In the genomic region with DNA sequence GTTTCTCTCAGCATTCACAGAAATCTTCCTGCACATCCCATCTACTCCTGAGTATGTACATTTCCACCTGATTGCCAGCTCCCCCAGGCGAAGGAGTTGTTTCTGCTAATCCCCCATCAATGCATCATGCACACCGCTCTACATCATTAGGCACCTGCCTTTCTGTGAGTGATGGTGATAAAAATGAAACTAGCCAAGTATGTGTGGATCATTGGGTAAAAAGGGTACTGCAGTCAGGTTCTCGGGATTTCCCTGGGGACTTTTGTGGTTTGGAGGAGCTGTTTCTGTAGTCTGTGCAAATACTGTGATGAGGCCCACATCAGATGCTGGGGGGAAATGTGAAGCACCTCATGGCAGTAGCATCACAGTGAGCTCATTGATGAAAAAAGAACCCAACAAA, we compare ENCODE assay signal across 9 cellular contexts. TPM values are rescaled to one million over a fixed set of nuclear protein-coding genes. Genes with fewer than 3 reads are reported as not detected.
A peak's percentile ranks its signal among the peaks of the same experiment; 100 is the strongest.
DNase-seq lines count a peak whose midpoint lies in the region; ATAC-seq and TF ChIP-seq lines count a peak whose summit lies in the region.
"Had no signal": no experiment of that assay in that cellular context is flagged by ENCODE, and none has a peak within 500 bp of the region (broad histone marks: within the 10 kb centered on the region; RNA-seq: fewer than 3 reads in every experiment).

No MANE protein-coding gene starts in this region.

- H3K4me2 ChIP-seq in Karpas-422 (ENCODE audit: low read depth, low read length, poor library complexity, severe bottlenecking), result no peak overlapping the region

- DNase-seq in GM06990 (ENCODE audit: extremely low read depth, insufficient read length), result peak; percentile 76
- peak; percentile 63 for DNase-seq in NAMALWA (ENCODE audit: low spot score)
- peak; percentile 43 for DNase-seq in activated T-cell treated with anti-CD3 and anti-CD28 coated beads, Interleukin-2, amount 50 U/mL, for 1 hour
- DNase-seq in stimulated activated CD4-positive, alpha-beta T cell treated with anti-CD3 and anti-CD28 coated beads, Interleukin-2, amount 100 ng/mL, for 4 hours (ENCODE audit: low read depth), result peak; percentile 68
- DNase-seq in Karpas-422, result no peak
- no peak for DNase-seq in cardiac septum (ENCODE audit: low spot score)
- no peak for DNase-seq in breast epithelium (ENCODE audit: low spot score in 2 of 2)

- H3K4me1 ChIP-seq in Karpas-422 (ENCODE audit: low read length) (no peaks in the 10 kb centered on the region), breast epithelium (no peaks in the 10 kb centered on the region)

- no peak overlapping the region for H3K27ac ChIP-seq in Karpas-422 (ENCODE audit: low read length)
- no peak overlapping the region for H3K27ac ChIP-seq in breast epithelium
- H3K27ac ChIP-seq: epithelial cell of prostate had no signal

- H3K4me3 ChIP-seq in GM06990 (replicated peaks; ENCODE audit: low read depth, low read length) (no peak overlapping the region), Karpas-422 (ENCODE audit: low read length) (no peak overlapping the region), breast epithelium (no peak overlapping the region)

- no peak for TF ChIP-seq CTCF in GM06990 (IDR thresholded peaks at IDR 0.05; ENCODE audit: insufficient read depth, low read length, poor library complexity, severe bottlenecking)
- TF ChIP-seq CTCF in breast epithelium (IDR thresholded peaks at IDR 0.05), result no peak

- H3K9ac ChIP-seq in Karpas-422 (ENCODE audit: low read length), result no peak overlapping the region

- H3K27me3 ChIP-seq in GM06990 (replicated peaks; ENCODE audit: control insufficient read depth, insufficient read depth, low read length), result no peaks in the 10 kb centered on the region
- 0 out of 2 replicates have a peak, but pooled peaks cover 2% of the 10 kb centered on the region for H3K27me3 ChIP-seq in Karpas-422 (ENCODE audit: low read length)
- H3K27me3 ChIP-seq in breast epithelium, result no peaks in the 10 kb centered on the region

- H3K9me2 ChIP-seq in Karpas-422 (replicated peaks; ENCODE audit: insufficient read depth, low read length), result no peaks in the 10 kb centered on the region

- no peak overlapping the region for H2AFZ ChIP-seq in Karpas-422 (ENCODE audit: low read length)

- H3K36me3 ChIP-seq in GM06990 (ENCODE audit: control insufficient read depth, insufficient read depth, low read length), result no peaks in the 10 kb centered on the region
- H3K36me3 ChIP-seq in Karpas-422 (ENCODE audit: insufficient read depth, low read length), result no peaks in the 10 kb centered on the region
- no peaks in the 10 kb centered on the region for H3K36me3 ChIP-seq in breast epithelium

- H4K20me1 ChIP-seq in Karpas-422 (ENCODE audit: insufficient read depth, low read depth, low read length), result no peaks in the 10 kb centered on the region

- intact Hi-C loops in cardiac septum (cut with DNase I), result no loop called here
- intact Hi-C loops in breast epithelium (cut with DNase I; ENCODE audit: low total_unique reads), result no loop called here

- H3K9me3 ChIP-seq in Karpas-422 (ENCODE audit: low read length), result no peaks in the 10 kb centered on the region
- no peaks in the 10 kb centered on the region for H3K9me3 ChIP-seq in breast epithelium

- TF ChIP-seq POLR2A in breast epithelium (IDR thresholded peaks at IDR 0.05), result no peak

- no peaks in the 10 kb centered on the region for H3K79me2 ChIP-seq in Karpas-422 (ENCODE audit: low read length)

- ATAC-seq in GM21619 (IDR thresholded peaks at IDR 0.05; ENCODE audit: unreplicated experiment), result peak; percentile 81

RNA-seq across cellular contexts. Expression of gene CAMK4, which starts 30.4 kb away (rescaled TPM):
- total RNA-seq in Karpas-422 (2014; rRNA removed; shearing (Covaris generic); ENCODE audit: low replicate concordance), result 0.04 and 1.6 TPM in 2 replicates
- total RNA-seq in cardiac septum (0.48 TPM), breast epithelium (1 to 10 TPM in 2 of 3 donors, under 1 TPM in 1; 0.98 to 1.5 (median 1.4) TPM)

Comparison
In these comparisons a context has a peak if more than half of its experiments do, and no peak if none do; other contexts are left out.
1. DNase-seq: peak in GM06990 (single experiment), NAMALWA (single experiment), activated T-cell treated with anti-CD3 and anti-CD28 coated beads, Interleukin-2, amount 50 U/mL, for 1 hour (single experiment) and stimulated activated CD4-positive, alpha-beta T cell treated with anti-CD3 and anti-CD28 coated beads, Interleukin-2, amount 100 ng/mL, for 4 hours (single experiment); none in Karpas-422 (single experiment), cardiac septum (single experiment) and breast epithelium (0 of 2).